17 cellular contexts compared by ENCODE assay signal in the genomic region with DNA sequence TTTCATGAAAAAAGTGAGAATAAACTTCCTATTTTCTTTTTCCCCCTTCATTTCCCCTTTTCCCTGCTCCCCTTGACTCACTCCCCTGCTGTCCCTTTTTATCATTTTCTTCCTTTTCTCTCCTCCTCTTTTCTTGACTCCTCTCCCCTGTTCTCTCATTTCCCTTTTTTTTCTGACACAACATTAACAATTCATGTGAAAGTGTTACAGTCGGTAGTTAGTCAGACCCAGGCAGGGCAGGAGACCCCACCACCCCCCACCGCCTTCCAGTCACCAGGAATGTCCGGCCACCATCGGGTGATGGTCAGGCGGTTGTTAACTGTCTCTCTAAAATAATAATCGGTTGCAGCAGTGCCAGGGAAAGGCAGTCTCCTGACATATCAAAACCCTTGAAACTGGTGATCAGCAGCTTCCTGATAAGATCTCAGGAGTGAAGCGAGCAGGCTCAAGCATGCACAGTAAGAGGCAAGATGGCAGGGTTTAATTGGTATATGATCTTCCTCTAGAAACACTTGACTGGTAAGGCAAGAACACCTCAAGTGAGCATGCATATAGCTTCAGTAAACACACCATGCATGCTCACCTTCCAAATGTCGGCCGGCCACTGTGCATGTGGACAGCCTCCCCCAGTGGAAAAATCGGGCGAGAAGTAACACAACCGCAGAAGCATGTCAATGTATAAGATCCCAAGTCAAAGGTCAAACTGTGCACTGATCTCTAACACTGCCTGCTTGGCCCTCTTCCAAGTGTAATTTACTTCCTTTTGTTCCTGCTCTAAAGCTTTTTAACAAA.
A peak's percentile ranks its signal among the peaks of the same experiment; 100 is the strongest.
DNase-seq lines count a peak whose midpoint lies in the region; ATAC-seq and TF ChIP-seq lines count a peak whose summit lies in the region.
"Had no signal": no experiment of that assay in that cellular context is flagged by ENCODE, and none has a peak within 500 bp of the region (broad histone marks: within the 10 kb centered on the region; RNA-seq: fewer than 3 reads in every experiment).

No MANE protein-coding gene starts in this region.

- no peaks in the 10 kb centered on the region for H3K79me2 ChIP-seq in osteoblast (ENCODE audit: insufficient read depth, low read length)

- H3K27me3 ChIP-seq in osteoblast (ENCODE audit: insufficient read depth, low read length) = no peaks in the 10 kb centered on the region
- H3K27me3 ChIP-seq: right atrium auricular region, SJSA1 had no signal

- no peak overlapping the region for H3K4me2 ChIP-seq in osteoblast (ENCODE audit: insufficient read depth, low read length)

- H3K36me3 ChIP-seq in osteoblast (ENCODE audit: insufficient read depth, low read length) = no peaks in the 10 kb centered on the region
- H3K36me3 ChIP-seq: right atrium auricular region, SJSA1 had no signal

- no peaks in the 10 kb centered on the region for H3K9me3 ChIP-seq in osteoblast (ENCODE audit: low read depth, low read length)
- H3K9me3 ChIP-seq: right atrium auricular region, SJSA1 had no signal

- no peak overlapping the region for H3K27ac ChIP-seq in osteoblast (ENCODE audit: low read depth, low read length)
- H3K27ac ChIP-seq: right atrium auricular region, SJSA1 had no signal

- ATAC-seq in HG03139 (IDR thresholded peaks at IDR 0.05; ENCODE audit: unreplicated experiment) (no peak), HG03025 (IDR thresholded peaks at IDR 0.05; ENCODE audit: low FRiP score, unreplicated experiment) (no peak)
- ATAC-seq: K562; stimulated activated naive CD8-positive, alpha-beta T cell treated with anti-CD3 and anti-CD28 coated beads, Interleukin-15, amount 100 ng/mL, for 72 hours had no signal

- DNase-seq in DMS53 treated with DMSO at 0.1 percent for 48 hours (lab: John Stamatoyannopoulos, UW; ENCODE audit: unreplicated experiment) = peak; percentile 50
- peak; percentile 73 for DNase-seq in NCI-H146 treated with DMSO at 0.1 percent for 48 hours (lab: John Stamatoyannopoulos, UW; ENCODE audit: unreplicated experiment)
- DNase-seq in SHP77 treated with DMSO at 0.1 percent for 48 hours (lab: John Stamatoyannopoulos, UW) = peak; percentile 70
- DNase-seq in left kidney (ENCODE audit: low read depth, low spot score) = peak; percentile 35
- no peak for DNase-seq in osteoblast (ENCODE audit: insufficient read length, low spot score, missing footprints)
- no peak for DNase-seq in DMS 273 (lab: John Stamatoyannopoulos, UW; ENCODE audit: unreplicated experiment)
- DNase-seq: activated CD4-positive, alpha-beta T cell treated with anti-CD3 and anti-CD28 coated beads for 1 hour; activated T-cell treated with anti-CD3 and anti-CD28 coated beads, Interleukin-2, amount 50 U/mL, for 1 hour; dermis blood vessel endothelial cell; EL; HFFc6; stimulated activated naive CD8-positive, alpha-beta T cell treated with anti-CD3 and anti-CD28 coated beads, Interleukin-15, amount 100 ng/mL, for 72 hours had no signal

- H4K20me1 ChIP-seq in osteoblast (ENCODE audit: insufficient read depth, low read length) = no peaks in the 10 kb centered on the region

- no peaks in the 10 kb centered on the region for H3K4me1 ChIP-seq in osteoblast (ENCODE audit: insufficient read depth, low read length)
- H3K4me1 ChIP-seq: right atrium auricular region, SJSA1 had no signal

- H3K4me3 ChIP-seq in osteoblast (ENCODE audit: insufficient read depth, low read length) = no peak overlapping the region
- H3K4me3 ChIP-seq: K562, right atrium auricular region, SJSA1 had no signal

- no peak for TF ChIP-seq CTCF in osteoblast (IDR thresholded peaks at IDR 0.05; ENCODE audit: extremely low read depth, low read depth, low read length)

- no peak overlapping the region for H2AFZ ChIP-seq in osteoblast (ENCODE audit: low read length)

Comparison
In these comparisons a context has a peak if more than half of its experiments do, and no peak if none do; other contexts are left out.
1. DNase-seq: peak in DMS53 treated with DMSO at 0.1 percent for 48 hours (single experiment), NCI-H146 treated with DMSO at 0.1 percent for 48 hours (single experiment), SHP77 treated with DMSO at 0.1 percent for 48 hours (single experiment) and left kidney (single experiment); none in osteoblast (single experiment) and DMS 273 (single experiment).